9 cellular contexts compared by ENCODE assay signal in genomic region chr12:120266180-120266535, GRCh38. TPM values are rescaled to one million over a fixed set of nuclear protein-coding genes. Genes with fewer than 3 reads are reported as not detected.
A peak's percentile ranks its signal among the peaks of the same experiment; 100 is the strongest.
DNase-seq lines count a peak whose midpoint lies in the region; ATAC-seq and TF ChIP-seq lines count a peak whose summit lies in the region.
"Had no signal": no experiment of that assay in that cellular context is flagged by ENCODE, and none has a peak within 500 bp of the region (broad histone marks: within the 10 kb centered on the region; RNA-seq: fewer than 3 reads in every experiment).

No MANE protein-coding gene starts in this region.

- H3K4me1 ChIP-seq in Peyer's patch, result peaks cover 0 to 46% (median 3%) of the 10 kb centered on the region in 4 donors

- no peaks in the 10 kb centered on the region for H3K9me3 ChIP-seq in Peyer's patch
- H3K9me3 ChIP-seq: suprapubic skin had no signal

- H3K4me1 Mint-ChIP-seq in activated naive CD8-positive, alpha-beta T cell (ENCODE audit: low read depth), result peaks cover 40% of the 10 kb centered on the region
- H3K4me1 Mint-ChIP-seq in natural killer cell treated with Interleukin-12 subunit alpha and Interleukin-12 subunit beta and Interleukin-15 and Interleukin-18, amount 100 ng/mL, for 72 hours (ENCODE audit: low read depth in 2 of 2), result peaks cover 37 to 41% of the 10 kb centered on the region in 2 donors

- ATAC-seq in HG03196 (IDR thresholded peaks at IDR 0.05; ENCODE audit: unreplicated experiment), result peak; percentile 4
- no peak for ATAC-seq in natural killer cell treated with Interleukin-12 subunit alpha and Interleukin-12 subunit beta and Interleukin-15 and Interleukin-18, amount 100 ng/mL, for 72 hours
- no peak for ATAC-seq in omental fat pad (ENCODE audit: low FRiP score)
- no peak for ATAC-seq in HG02610 (IDR thresholded peaks at IDR 0.05; ENCODE audit: unreplicated experiment)

- H3K36me3 ChIP-seq in Peyer's patch, result no peaks in the 10 kb centered on the region
- H3K36me3 ChIP-seq: suprapubic skin had no signal

- no peaks in the 10 kb centered on the region for H3K27me3 Mint-ChIP-seq in activated naive CD8-positive, alpha-beta T cell
- no peaks in the 10 kb centered on the region for H3K27me3 Mint-ChIP-seq in natural killer cell treated with Interleukin-12 subunit alpha and Interleukin-12 subunit beta and Interleukin-15 and Interleukin-18, amount 100 ng/mL, for 72 hours

- H3K27ac Mint-ChIP-seq in activated naive CD8-positive, alpha-beta T cell, result peak overlapping the region; percentile 83
- peak overlapping the region; percentile 63 to 81 for H3K27ac Mint-ChIP-seq in natural killer cell treated with Interleukin-12 subunit alpha and Interleukin-12 subunit beta and Interleukin-15 and Interleukin-18, amount 100 ng/mL, for 72 hours

- H3K27ac ChIP-seq in C4-2B (peak overlapping the region; percentile 82; the same call in 1 of the 2 replicates), Peyer's patch (peak overlapping the region in 1 of 4 donors; percentile 68)

- H3K9me3 Mint-ChIP-seq in activated naive CD8-positive, alpha-beta T cell (ENCODE audit: low read depth), result no peaks in the 10 kb centered on the region
- no peaks in the 10 kb centered on the region for H3K9me3 Mint-ChIP-seq in natural killer cell treated with Interleukin-12 subunit alpha and Interleukin-12 subunit beta and Interleukin-15 and Interleukin-18, amount 100 ng/mL, for 72 hours

- no peaks in the 10 kb centered on the region for H3K27me3 ChIP-seq in Peyer's patch
- H3K27me3 ChIP-seq: suprapubic skin had no signal

- DNase-seq in natural killer cell treated with Interleukin-12 subunit alpha and Interleukin-12 subunit beta and Interleukin-15 and Interleukin-18, amount 100 ng/mL, for 72 hours (ENCODE audit: low spot score), result no peak
- DNase-seq in Peyer's patch (no peak), omental fat pad (ENCODE audit: low spot score) (no peak), GDM1 (lab: John Stamatoyannopoulos, UW) (no peak)

- H3K4me3 ChIP-seq in Peyer's patch, result peak overlapping the region in 1 of 4 donors; percentile 13

- TF ChIP-seq CTCF in C4-2B (conservative IDR thresholded peaks at IDR 0.05) (0 out of 2 replicates have a peak, but pooled peaks have one; percentile 40), Peyer's patch (IDR thresholded peaks at IDR 0.05) (no peak), omental fat pad (IDR thresholded peaks at IDR 0.05) (no peak)

- peak overlapping the region; percentile 88 for H3K4me3 Mint-ChIP-seq in activated naive CD8-positive, alpha-beta T cell
- peak overlapping the region; percentile 98 for H3K4me3 Mint-ChIP-seq in natural killer cell treated with Interleukin-12 subunit alpha and Interleukin-12 subunit beta and Interleukin-15 and Interleukin-18, amount 100 ng/mL, for 72 hours

- no peaks in the 10 kb centered on the region for H3K36me3 Mint-ChIP-seq in activated naive CD8-positive, alpha-beta T cell
- H3K36me3 Mint-ChIP-seq in natural killer cell treated with Interleukin-12 subunit alpha and Interleukin-12 subunit beta and Interleukin-15 and Interleukin-18, amount 100 ng/mL, for 72 hours, result peaks cover 5% of the 10 kb centered on the region

- no peak for TF ChIP-seq POLR2A in Peyer's patch (IDR thresholded peaks at IDR 0.05)

RNA-seq across cellular contexts. Expression of gene PXN, which starts 0.6 kb away (rescaled TPM):
- 100 to 1,000 TPM; 133 to 160 TPM for total RNA-seq in natural killer cell treated with Interleukin-12 subunit alpha and Interleukin-12 subunit beta and Interleukin-15 and Interleukin-18, amount 100 ng/mL, for 72 hours
- total RNA-seq in Peyer's patch (100 to 1,000 TPM; 138 to 204 (median 177) TPM), omental fat pad (100 to 1,000 TPM in 1 of 4 donors, 10 to 100 TPM in 3; 40.0 to 151 (median 73.1) TPM)

RNA-seq across cellular contexts. Expression of gene RNU4-2, which starts 25.5 kb away (rescaled TPM):
- 1,000 to 10,000 TPM; 6,345 to 8,722 TPM for total RNA-seq in natural killer cell treated with Interleukin-12 subunit alpha and Interleukin-12 subunit beta and Interleukin-15 and Interleukin-18, amount 100 ng/mL, for 72 hours
- total RNA-seq in Peyer's patch (under 1 TPM; under 0.01 TPM), omental fat pad (under 1 TPM; under 0.01 TPM)

RNA-seq across cellular contexts. Expression of gene RNU4-1, which starts 26.9 kb away (rescaled TPM):
- total RNA-seq in natural killer cell treated with Interleukin-12 subunit alpha and Interleukin-12 subunit beta and Interleukin-15 and Interleukin-18, amount 100 ng/mL, for 72 hours, result 1,000 to 10,000 TPM; 1,386 to 2,161 TPM
- total RNA-seq in Peyer's patch, result under 1 TPM; under 0.01 TPM
- under 1 TPM in 2 of 4 donors, not detected in 2; under 0.01 TPM for total RNA-seq in omental fat pad
- total RNA-seq: suprapubic skin had no signal

RNA-seq across cellular contexts. Expression of gene SIRT4, which starts 36.0 kb away (rescaled TPM):
- 1 to 10 TPM; 2.4 to 2.6 TPM for total RNA-seq in natural killer cell treated with Interleukin-12 subunit alpha and Interleukin-12 subunit beta and Interleukin-15 and Interleukin-18, amount 100 ng/mL, for 72 hours
- total RNA-seq in Peyer's patch (1 to 10 TPM; 3.2 to 6.3 (median 4.2) TPM), omental fat pad (1 to 10 TPM in 3 of 4 donors, not detected in 1; 1.3 to 2.4 (median 1.4) TPM)

Comparison
In these comparisons a context has a peak if more than half of its experiments do, and no peak if none do; other contexts are left out.
1. RNA of gene RNU4-2, which starts 25.5 kb away (total RNA-seq): 6,345 to 8,722 TPM in natural killer cell treated with Interleukin-12 subunit alpha and Interleukin-12 subunit beta and Interleukin-15 and Interleukin-18, amount 100 ng/mL, for 72 hours; under 0.01 TPM in Peyer's patch and under 0.01 TPM in omental fat pad; every median in the first group is over 1,000 times any median in the second.
2. RNA of gene RNU4-1, which starts 26.9 kb away (total RNA-seq): 1,386 to 2,161 TPM in natural killer cell treated with Interleukin-12 subunit alpha and Interleukin-12 subunit beta and Interleukin-15 and Interleukin-18, amount 100 ng/mL, for 72 hours; under 0.01 TPM in Peyer's patch and under 0.01 TPM in omental fat pad; every median in the first group is over 1,000 times any median in the second.